ENCODE assay signal across 8 cellular contexts in the genomic region with DNA sequence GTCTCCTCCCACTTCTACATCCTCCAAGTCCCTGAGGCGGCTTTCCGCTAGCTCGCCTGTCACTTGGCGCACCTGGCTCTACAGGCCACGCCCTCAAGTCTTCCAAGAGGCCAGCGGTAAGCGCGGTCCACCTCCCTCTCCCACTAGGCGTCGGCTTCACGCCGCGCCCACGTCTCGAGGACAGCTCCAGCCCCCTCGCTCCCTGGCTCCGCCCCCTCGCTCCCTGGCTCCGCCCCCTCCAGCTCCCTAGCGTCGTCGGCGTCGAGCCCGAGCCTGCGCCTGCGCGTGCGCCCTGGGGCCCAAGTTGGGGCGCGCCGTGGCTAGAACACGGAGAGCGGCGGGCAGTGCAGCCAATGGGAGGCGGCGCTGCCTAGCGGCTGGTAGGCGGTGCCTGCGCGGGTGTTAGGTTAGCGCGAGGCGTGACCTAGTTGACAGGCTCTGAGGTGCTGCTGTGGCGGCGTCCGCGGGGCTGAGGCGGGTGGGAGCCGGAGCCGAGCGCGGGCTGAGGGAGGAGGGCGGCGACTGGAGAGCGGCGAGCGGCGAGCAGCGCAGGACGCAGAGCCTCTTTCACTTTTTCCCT. TPM values are rescaled to one million over a fixed set of nuclear protein-coding genes. Genes with fewer than 3 reads are reported as not detected.
DNase-seq lines count a peak whose midpoint lies in the region; ATAC-seq and TF ChIP-seq lines count a peak whose summit lies in the region.

Gene MACROD2 (plus strand): TSS at position 431 of the 580 bp plus-strand sequence.

- ATAC-seq in heart left ventricle (peak; percentile 97 to 100 (median 99)), omental fat pad (ENCODE audit: low FRiP score) (peak; percentile 99), GM18511 (IDR thresholded peaks at IDR 0.05; ENCODE audit: unreplicated experiment) (no peak)

- intact Hi-C loops in adrenal gland (cut with DNase I) (no loop called here), heart left ventricle (cut with DNase I) (no loop called here), tibial artery (cut with DNase I; ENCODE audit: low total_unique reads) (no loop called here)

- no peak within 1 kb of the TSS for H3K9ac ChIP-seq in HUES48 (ENCODE audit: low read depth, low read length)

- H3K4me1 ChIP-seq in HUES48 (ENCODE audit: control insufficient read depth, insufficient read depth, low read length) (peaks cover 6% of the 10 kb centered on the region), adrenal gland (replicated peaks in 1 of 2) (peaks cover 0 to 6% of the 10 kb centered on the region in 2 donors), heart left ventricle (peaks cover 0 to 16% (median 0%) of the 10 kb centered on the region in 12 donors), tibial artery (peaks cover 0 to 10% (median 5%) of the 10 kb centered on the region in 4 donors)

- no peaks in the 10 kb centered on the region for H3K9me3 ChIP-seq in HUES48 (ENCODE audit: control insufficient read depth, insufficient read depth, low read length)
- H3K9me3 ChIP-seq in adrenal gland (replicated peaks in 1 of 3) = peaks cover 0 to 7% (median 0%) of the 10 kb centered on the region in 3 donors
- peaks cover 0 to 29% (median 10%) of the 10 kb centered on the region in 12 donors for H3K9me3 ChIP-seq in heart left ventricle
- peaks cover 0 to 13% (median 9%) of the 10 kb centered on the region in 3 donors for H3K9me3 ChIP-seq in tibial artery

- H3K27me3 ChIP-seq in HUES48 (ENCODE audit: control insufficient read depth, insufficient read depth, low read length) = peaks cover 15% of the 10 kb centered on the region
- H3K27me3 ChIP-seq in adrenal gland = no peaks in the 10 kb centered on the region
- H3K27me3 ChIP-seq in heart left ventricle = peaks cover 0 to 18% (median 0%) of the 10 kb centered on the region in 9 donors
- H3K27me3 ChIP-seq in tibial artery = no peaks in the 10 kb centered on the region

- H3K4me3 ChIP-seq in HUES48 (ENCODE audit: low read depth, low read length) = peak within 1 kb of the TSS; percentile 77
- H3K4me3 ChIP-seq in adrenal gland = peak within 1 kb of the TSS; percentile 33 to 94 (median 57)
- peak within 1 kb of the TSS; percentile 42 to 79 (median 64) for H3K4me3 ChIP-seq in heart left ventricle
- peak within 1 kb of the TSS; percentile 91 to 96 for H3K4me3 ChIP-seq in tibial artery

- TF ChIP-seq CTCF in adrenal gland (IDR thresholded peaks at IDR 0.05) = peak in 1 of 6 experiments; percentile 22
- peak in 2 of 12 donors; percentile 3 to 6 for TF ChIP-seq CTCF in heart left ventricle (IDR thresholded peaks at IDR 0.05)
- no peak for TF ChIP-seq CTCF in omental fat pad (IDR thresholded peaks at IDR 0.05)
- peak in 1 of 2 experiments; percentile 8 for TF ChIP-seq CTCF in tibial artery (IDR thresholded peaks at IDR 0.05)

- DNase-seq in DMS153 (lab: John Stamatoyannopoulos, UW) (peak; percentile 95), OCI-M1 (lab: John Stamatoyannopoulos, UW) (peak; percentile 88), adrenal gland (peak; percentile 92 to 98 (median 96)), heart left ventricle (peak; percentile 78 to 92 (median 91)), omental fat pad (ENCODE audit: low spot score) (peak; percentile 71), tibial artery (peak; percentile 75 to 93)

- WGBS in adrenal gland, 4 donors = 1 to 4% (median 3%) methylated on average over 15 to 61 of the region's 61 CpGs
- 1 to 3% (median 2%) methylated on average over 38 to 61 of the region's 61 CpGs for WGBS in heart left ventricle, 4 donors

- no peak within 1 kb of the TSS for H3K27ac ChIP-seq in HUES48 (ENCODE audit: low read depth, low read length)
- peak within 1 kb of the TSS in 3 of 5 donors; percentile 70 to 80 (median 73) for H3K27ac ChIP-seq in adrenal gland
- H3K27ac ChIP-seq in heart left ventricle = peak within 1 kb of the TSS in 5 of 12 donors; percentile 39 to 71 (median 66)
- H3K27ac ChIP-seq in tibial artery = peak within 1 kb of the TSS; percentile 69 to 78

- H3K36me3 ChIP-seq in HUES48 (ENCODE audit: control insufficient read depth, insufficient read depth, low read length) (no peaks in the 10 kb centered on the region), adrenal gland (replicated peaks in 1 of 2) (no peaks in the 10 kb centered on the region), heart left ventricle (no peaks in the 10 kb centered on the region), tibial artery (no peaks in the 10 kb centered on the region)

- TF ChIP-seq POLR2A in adrenal gland (IDR thresholded peaks at IDR 0.05) = peak in 1 of 2 donors; percentile 81
- TF ChIP-seq POLR2A in heart left ventricle (IDR thresholded peaks at IDR 0.05) = peak in 1 of 2 donors; percentile 66

RNA-seq across cellular contexts. Expression of gene MACROD2, which starts in this region (rescaled TPM):
- total RNA-seq in adrenal gland (10 to 100 TPM in 3 of 8 donors, 1 to 10 TPM in 5; 2.1 to 21.2 (median 7.8) TPM), heart left ventricle (1 to 10 TPM; 1.2 to 5.4 (median 2.6) TPM), omental fat pad (10 to 100 TPM in 1 of 4 donors, 1 to 10 TPM in 3; 6.8 to 54.1 (median 7.4) TPM)
- polyA plus RNA-seq in adrenal gland (1 to 10 TPM; 1.1 to 6.6 (median 4.2) TPM), heart left ventricle (1 to 10 TPM in 1 of 2 donors, under 1 TPM in 1; 0.54 to 1.0 TPM)
